In the genomic region with DNA sequence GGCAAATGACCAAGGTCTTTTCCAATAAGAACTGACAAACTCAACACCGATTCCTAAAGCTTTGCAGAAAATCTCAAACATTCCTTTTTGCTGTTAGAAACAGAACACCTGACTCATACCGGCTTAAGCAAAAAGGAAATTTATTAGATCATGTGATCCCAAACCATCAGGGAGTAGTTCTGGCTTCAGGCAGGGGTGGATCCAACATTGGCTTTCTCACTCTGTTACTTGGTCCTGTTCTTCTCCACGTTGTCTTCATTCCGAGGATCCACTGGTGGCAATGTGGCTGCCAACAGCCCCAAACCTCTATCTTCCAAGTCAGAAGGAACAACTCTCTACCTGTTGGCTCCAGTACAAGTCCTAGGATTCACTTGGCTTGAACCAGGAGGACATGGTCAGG, we compare ENCODE assay signal across 24 cellular contexts.
"Had no signal": no experiment of that assay in that cellular context is flagged by ENCODE, and none has a peak within 500 bp of the region (broad histone marks: within the 10 kb centered on the region; RNA-seq: fewer than 3 reads in every experiment).

No MANE protein-coding gene starts in this region.

- H3K79me2 ChIP-seq: parathyroid adenoma had no signal

- H3K27me3 ChIP-seq: gastrocnemius medialis, neutrophil, testis, tibial artery, upper lobe of left lung had no signal

- ATAC-seq: esophagus mucosa; gastrocnemius medialis; left lobe of liver; natural killer cell; right cardiac atrium; stimulated activated memory B cell treated with anti-CD40 and anti-IgM and Interleukin-4, amounts not matched to agents 10 μg/mL and 1 μg/mL and 100 μg/mL, for 72 hours; stimulated activated naive CD8-positive, alpha-beta T cell treated with anti-CD3 and anti-CD28 coated beads, Interleukin-15, Interleukin-2, amounts not matched to agents 100 U/mL and 50 U/mL, for 24 hours had no signal

- H3K36me3 ChIP-seq: gastrocnemius medialis, neutrophil, spleen, tibial artery, upper lobe of left lung had no signal

- H3K4me3 ChIP-seq: gastrocnemius medialis, lung, skin epidermis, spleen, testis, tibial artery, upper lobe of left lung had no signal

- H3K9me3 ChIP-seq: gastrocnemius medialis, neutrophil, spleen, testis, tibial artery, upper lobe of left lung had no signal

- H2AFZ ChIP-seq: parathyroid adenoma had no signal

- H3K27ac ChIP-seq: epithelial cell of prostate, gastrocnemius medialis, neutrophil, parathyroid adenoma, skin epidermis, spleen, testis, tibial artery, upper lobe of left lung had no signal

- H3K4me1 ChIP-seq: parathyroid adenoma, spleen, testis had no signal

- DNase-seq: effector CD8-positive, alpha-beta T cell; endodermal cell; foreskin fibroblast; gastrocnemius medialis; head of caudate nucleus; natural killer cell; right cardiac atrium; stimulated activated CD4-positive, alpha-beta T cell treated with anti-CD3 and anti-CD28 coated beads, Interleukin-4, amount 100 ng/mL, for 4 hours; stimulated activated naive CD8-positive, alpha-beta T cell treated with anti-CD3 and anti-CD28 coated beads, Interleukin-15, Interleukin-2, amounts not matched to agents 100 U/mL and 50 U/mL, for 24 hours; substantia nigra; testis; tibial artery; upper lobe of left lung had no signal

- H3K9ac ChIP-seq: parathyroid adenoma had no signal

- FAIRE-seq: colon, kidney had no signal
